In genomic region chr18:65352183-65352582, GRCh38 we compare ENCODE assay signal across 26 cellular contexts.
DNase-seq lines count a peak whose midpoint lies in the region; TF ChIP-seq lines count a peak whose summit lies in the region.
"Had no signal": no experiment of that assay in that cellular context is flagged by ENCODE, and none has a peak within 500 bp of the region (broad histone marks: within the 10 kb centered on the region; RNA-seq: fewer than 3 reads in every experiment).

No MANE protein-coding gene starts in this region.

- DNase-seq in NCI-H82 (lab: John Stamatoyannopoulos, UW) (peak; percentile 13), NCI-H82 treated with DMSO at 0.1 percent for 48 hours (lab: John Stamatoyannopoulos, UW; ENCODE audit: unreplicated experiment) (no peak), NCI-H446 (lab: John Stamatoyannopoulos, UW) (peak; percentile 76 to 90), SHP77 (lab: John Stamatoyannopoulos, UW) (peak; percentile 78 to 82), pons (ENCODE audit: low spot score) (peak; percentile 16), posterior cingulate gyrus (no peak), testis (no peak), SIG-M5 (lab: John Stamatoyannopoulos, UW) (no peak)
- DNase-seq: activated CD4-positive, alpha-beta T cell treated with anti-CD3 and anti-CD28 coated beads for 36 hours; activated CD8-positive, alpha-beta memory T cell treated with anti-CD3 and anti-CD28 coated beads for 24 hours; activated naive CD4-positive, alpha-beta T cell treated with Interleukin-2 at 50 U/mL for 16 hours; CD4-positive, alpha-beta T cell; foreskin keratinocyte; Karpas-422; MV-4-11; NCI-H187; ovary; stimulated activated CD4-positive, alpha-beta T cell treated with anti-CD3 and anti-CD28 coated beads, Interleukin-2, amount 100 ng/mL, for 24 hours; stomach; T-helper 2 cell had no signal

- intact Hi-C loops in posterior cingulate gyrus (cut with DNase I) = no loop called here
- intact Hi-C loops in testis (cut with DNase I; ENCODE audit: low total_unique reads) = no loop called here

- no peak overlapping the region for H3K27ac ChIP-seq in testis
- H3K27ac ChIP-seq: coronary artery, foreskin keratinocyte, HL-60, ovary, right atrium auricular region, RWPE1, stomach, tibial nerve had no signal

- no peak for TF ChIP-seq CTCF in testis (IDR thresholded peaks at IDR 0.05)

- no peaks in the 10 kb centered on the region for H3K4me1 ChIP-seq in testis
- H3K4me1 ChIP-seq: foreskin keratinocyte, right atrium auricular region, stomach, tibial nerve had no signal

- TF ChIP-seq POLR2A in testis (IDR thresholded peaks at IDR 0.05) = no peak

- H3K27me3 ChIP-seq in testis = no peaks in the 10 kb centered on the region
- H3K27me3 ChIP-seq: foreskin keratinocyte, ovary, right atrium auricular region, stomach, tibial nerve had no signal

- no peaks in the 10 kb centered on the region for H3K36me3 ChIP-seq in testis (ENCODE audit: low read depth, missing control alignments)
- H3K36me3 ChIP-seq: ovary, right atrium auricular region, stomach, tibial nerve had no signal

- H3K4me3 ChIP-seq in testis = no peak overlapping the region
- H3K4me3 ChIP-seq: coronary artery, ovary, right atrium auricular region, smooth muscle cell, stomach, tibial nerve had no signal

- H3K9me3 ChIP-seq in testis = no peaks in the 10 kb centered on the region
- H3K9me3 ChIP-seq: ovary, right atrium auricular region, stomach, tibial nerve had no signal

- 71 to 75% methylated on average over 3 of the region's 3 CpGs for WGBS in testis, 2 donors

Comparison
In these comparisons a context has a peak if more than half of its experiments do, and no peak if none do; other contexts are left out.
1. DNase-seq: peak in NCI-H82 (single experiment), NCI-H446 (2 of 2), SHP77 (2 of 2) and pons (single experiment); none in NCI-H82 treated with DMSO at 0.1 percent for 48 hours (single experiment), posterior cingulate gyrus (0 of 10), testis (single experiment) and SIG-M5 (single experiment).